In genomic region chr3:56988874-56989433, GRCh38 we compare ENCODE assay signal across 8 cellular contexts.
DNase-seq lines count a peak whose midpoint lies in the region; ATAC-seq and TF ChIP-seq lines count a peak whose summit lies in the region.

No MANE protein-coding gene starts in this region.

- H3K27me3 Mint-ChIP-seq in CD14-positive monocyte (ENCODE audit: low read depth in 3 of 3) (peaks cover 6 to 8% (median 7%) of the 10 kb centered on the region in 3 donors), memory B cell (peaks cover 10% of the 10 kb centered on the region)
- peaks cover 7% of the 10 kb centered on the region for H3K27me3 Mint-ChIP-seq in activated CD8-positive, alpha-beta T cell treated with anti-CD3 and anti-CD28 coated beads for 36 hours

- TF ChIP-seq CTCF in CD14-positive monocyte (IDR thresholded peaks at IDR 0.05): peak; percentile 92
- peak; percentile 99 for TF ChIP-seq CTCF in activated CD8-positive, alpha-beta T cell treated with anti-CD3 and anti-CD28 coated beads for 36 hours (IDR thresholded peaks at IDR 0.05)

- ATAC-seq in HG02759 (IDR thresholded peaks at IDR 0.05; ENCODE audit: unreplicated experiment): peak; percentile 58
- peak; percentile 57 for ATAC-seq in activated CD8-positive, alpha-beta T cell treated with anti-CD3 and anti-CD28 coated beads for 36 hours
- ATAC-seq in memory B cell (ENCODE audit: low read depth): peak; percentile 74
- no peak for ATAC-seq in GM18868 (IDR thresholded peaks at IDR 0.05; ENCODE audit: unreplicated experiment)

- H3K4me3 ChIP-seq in effector memory CD4-positive, alpha-beta T cell (ENCODE audit: insufficient read depth, low read depth, low read length, poor library complexity, severe bottlenecking): no peak overlapping the region

- intact Hi-C loops in CD14-positive monocyte (cut with micrococcal nuclease): loop anchor here (2.0 to 10.0 kb wide), 6 partner anchors 64 to 288 kb away; partner anchors contain the start of gene ARHGEF3 (in 2 of the 2)
- intact Hi-C loops in activated CD8-positive, alpha-beta T cell treated with anti-CD3 and anti-CD28 coated beads for 36 hours (cut with micrococcal nuclease): loop anchor here (2.0 to 5.0 kb wide), 2 partner anchors 127 to 286 kb away; no protein-coding TSS in a partner anchor

- POLR2A ChIA-PET in activated CD8-positive, alpha-beta T cell treated with anti-CD3 and anti-CD28 coated beads for 36 hours (lab: Charles Lee): interaction anchor here (1.2 to 4.2 kb wide), 3 partner anchors 73 to 286 kb away, joined by 4 to 24 read pairs (median 5); partner anchors contain the start of gene ARHGEF3

- H3K4me1 Mint-ChIP-seq in CD14-positive monocyte (peaks cover 15% of the 10 kb centered on the region), memory B cell (peaks cover 6% of the 10 kb centered on the region)
- H3K4me1 Mint-ChIP-seq in activated CD8-positive, alpha-beta T cell treated with anti-CD3 and anti-CD28 coated beads for 36 hours (ENCODE audit: low read depth): peaks cover 33% of the 10 kb centered on the region

- peaks cover 7% of the 10 kb centered on the region for H3K4me1 ChIP-seq in effector memory CD4-positive, alpha-beta T cell (ENCODE audit: control insufficient read depth, insufficient read depth, low read length, poor library complexity, severe bottlenecking)

- H3K27ac ChIP-seq in effector memory CD4-positive, alpha-beta T cell (ENCODE audit: insufficient read depth, low read length, poor library complexity, severe bottlenecking): no peak overlapping the region

- H3K36me3 Mint-ChIP-seq in CD14-positive monocyte: no peaks in the 10 kb centered on the region
- no peaks in the 10 kb centered on the region for H3K36me3 Mint-ChIP-seq in activated CD8-positive, alpha-beta T cell treated with anti-CD3 and anti-CD28 coated beads for 36 hours (ENCODE audit: low read depth)
- H3K36me3 Mint-ChIP-seq in memory B cell: no peaks in the 10 kb centered on the region

- no peak overlapping the region for H3K27ac Mint-ChIP-seq in CD14-positive monocyte
- H3K27ac Mint-ChIP-seq in activated CD8-positive, alpha-beta T cell treated with anti-CD3 and anti-CD28 coated beads for 36 hours: no peak overlapping the region
- no peak overlapping the region for H3K27ac Mint-ChIP-seq in memory B cell

- H3K27me3 ChIP-seq in effector memory CD4-positive, alpha-beta T cell (replicated peaks; ENCODE audit: control insufficient read depth, insufficient read depth, low read length, poor library complexity, severe bottlenecking): no peaks in the 10 kb centered on the region

- peaks cover 0 to 1% (median 0%) of the 10 kb centered on the region in 7 donors for H3K9me3 Mint-ChIP-seq in CD14-positive monocyte
- H3K9me3 Mint-ChIP-seq in activated CD8-positive, alpha-beta T cell treated with anti-CD3 and anti-CD28 coated beads for 36 hours: no peaks in the 10 kb centered on the region
- no peaks in the 10 kb centered on the region for H3K9me3 Mint-ChIP-seq in memory B cell

- peak overlapping the region in 1 of 2 donors; percentile 63 for H3K4me3 Mint-ChIP-seq in CD14-positive monocyte
- H3K4me3 Mint-ChIP-seq in activated CD8-positive, alpha-beta T cell treated with anti-CD3 and anti-CD28 coated beads for 36 hours: no peak overlapping the region
- H3K4me3 Mint-ChIP-seq in memory B cell: no peak overlapping the region

- no peak for DNase-seq in CD14-positive monocyte (ENCODE audit: low spot score)
- DNase-seq in NCI-H82 treated with DMSO at 0.1 percent for 48 hours (lab: John Stamatoyannopoulos, UW; ENCODE audit: unreplicated experiment): peak; percentile 64
- DNase-seq in activated CD8-positive, alpha-beta T cell treated with anti-CD3 and anti-CD28 coated beads for 36 hours: peak; percentile 79
- DNase-seq in effector memory CD4-positive, alpha-beta T cell: peak; percentile 37 to 65 (median 47)
- peak; percentile 68 to 70 for DNase-seq in memory B cell (ENCODE audit: low spot score in 2 of 2)
- DNase-seq in stimulated activated CD8-positive, alpha-beta memory T cell treated with anti-CD3 and anti-CD28 coated beads, Interleukin-15, amount 100 ng/mL, for 24 hours (ENCODE audit: low read depth): peak; percentile 40

- no peaks in the 10 kb centered on the region for H3K36me3 ChIP-seq in effector memory CD4-positive, alpha-beta T cell (ENCODE audit: control insufficient read depth, insufficient read depth, low read length)

- H3K9me3 ChIP-seq in effector memory CD4-positive, alpha-beta T cell (ENCODE audit: control insufficient read depth, low read length): no peaks in the 10 kb centered on the region

- CTCF ChIA-PET in activated CD8-positive, alpha-beta T cell treated with anti-CD3 and anti-CD28 coated beads for 36 hours (lab: Charles Lee): interaction anchor here (0.6 to 16.5 kb wide), 72 partner anchors 8 to 379 kb away, joined by 3 to 354 read pairs (median 6); partner anchors contain the start of genes ARHGEF3 and TASOR
